Comparison of ENCODE assay signal across 7 cellular contexts in the genomic region with DNA sequence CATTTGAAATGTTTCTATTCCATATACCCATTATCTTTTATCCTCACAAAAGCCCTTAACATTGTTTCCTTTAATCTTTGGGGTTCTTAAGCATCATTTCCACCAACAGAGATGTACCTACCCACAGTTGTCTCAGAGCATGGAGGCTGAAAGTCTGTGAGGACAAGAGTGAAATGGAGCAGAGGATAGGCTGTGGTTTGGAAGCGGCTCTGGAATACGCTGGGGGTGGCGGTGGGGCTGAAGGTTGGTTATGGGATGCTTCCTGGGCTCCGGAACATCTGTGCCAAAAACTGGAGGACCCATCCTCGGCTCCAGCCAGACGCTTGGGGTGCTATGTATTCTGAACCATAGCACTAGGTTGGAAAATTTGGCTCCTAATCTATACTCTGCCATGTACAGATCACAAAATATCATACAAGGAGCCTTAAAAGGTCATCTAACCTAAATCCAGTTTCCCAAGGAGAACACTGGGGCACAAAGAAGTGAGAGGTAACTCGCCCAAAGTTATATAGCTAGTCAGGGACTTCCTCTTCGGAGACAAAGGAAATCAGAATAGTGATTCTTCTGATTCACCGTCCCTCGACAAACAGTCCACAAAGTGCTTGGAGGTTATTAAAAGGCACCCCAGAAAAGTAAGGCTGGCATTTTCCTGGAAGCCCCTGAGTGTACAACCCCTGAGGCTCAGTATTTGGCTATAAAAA. TPM values are rescaled to one million over a fixed set of nuclear protein-coding genes. Genes with fewer than 3 reads are reported as not detected.
DNase-seq lines count a peak whose midpoint lies in the region; ATAC-seq and TF ChIP-seq lines count a peak whose summit lies in the region.

No MANE protein-coding gene starts in this region.

- H3K4me3 ChIP-seq in HUES48 (ENCODE audit: low read depth, low read length) (peak overlapping the region; percentile 94), iPS-18c (ENCODE audit: insufficient read depth, low read depth, low read length) (peak overlapping the region; percentile 66; the same call in 1 of the 2 replicates)

- H3K4me1 Mint-ChIP-seq in activated CD8-positive, alpha-beta T cell treated with anti-CD3 and anti-CD28 coated beads for 36 hours (ENCODE audit: low read depth) = peaks cover 24% of the 10 kb centered on the region
- peaks cover 17 to 37% of the 10 kb centered on the region in 2 donors for H3K4me1 Mint-ChIP-seq in stimulated activated naive B cell treated with anti-CD40 and anti-IgM and Interleukin-4, amounts not matched to agents 10 μg/mL and 1 μg/mL and 100 μg/mL, for 72 hours

- CTCF ChIA-PET in activated CD8-positive, alpha-beta T cell treated with anti-CD3 and anti-CD28 coated beads for 36 hours (lab: Charles Lee) = interaction anchor here (1.0 to 7.1 kb wide), 10 partner anchors 9 to 179 kb away, joined by 3 to 78 read pairs (median 4); a partner anchor contains a TSS

- H3K9ac ChIP-seq in HUES48 (ENCODE audit: low read depth, low read length) = no peak overlapping the region

- H3K36me3 Mint-ChIP-seq in activated CD8-positive, alpha-beta T cell treated with anti-CD3 and anti-CD28 coated beads for 36 hours (ENCODE audit: low read depth) = peaks cover 39% of the 10 kb centered on the region
- H3K36me3 Mint-ChIP-seq in stimulated activated naive B cell treated with anti-CD40 and anti-IgM and Interleukin-4, amounts not matched to agents 10 μg/mL and 1 μg/mL and 100 μg/mL, for 72 hours = peaks cover 12 to 25% of the 10 kb centered on the region in 2 donors

- H3K36me3 ChIP-seq in HUES48 (ENCODE audit: control insufficient read depth, insufficient read depth, low read length) = no peaks in the 10 kb centered on the region

- H3K27me3 Mint-ChIP-seq in activated CD8-positive, alpha-beta T cell treated with anti-CD3 and anti-CD28 coated beads for 36 hours = peaks cover 4% of the 10 kb centered on the region
- no peaks in the 10 kb centered on the region for H3K27me3 Mint-ChIP-seq in stimulated activated naive B cell treated with anti-CD40 and anti-IgM and Interleukin-4, amounts not matched to agents 10 μg/mL and 1 μg/mL and 100 μg/mL, for 72 hours

- peak overlapping the region; percentile 92 for H3K4me3 Mint-ChIP-seq in activated CD8-positive, alpha-beta T cell treated with anti-CD3 and anti-CD28 coated beads for 36 hours
- H3K4me3 Mint-ChIP-seq in stimulated activated naive B cell treated with anti-CD40 and anti-IgM and Interleukin-4, amounts not matched to agents 10 μg/mL and 1 μg/mL and 100 μg/mL, for 72 hours = peak overlapping the region; percentile 98

- ATAC-seq in activated CD8-positive, alpha-beta T cell treated with anti-CD3 and anti-CD28 coated beads for 36 hours = no peak
- no peak for ATAC-seq in stimulated activated naive B cell treated with anti-CD40 and anti-IgM and Interleukin-4, amounts not matched to agents 10 μg/mL and 1 μg/mL and 100 μg/mL, for 72 hours (replicated peaks)

- TF ChIP-seq CTCF in activated CD8-positive, alpha-beta T cell treated with anti-CD3 and anti-CD28 coated beads for 36 hours (IDR thresholded peaks at IDR 0.05) = no peak

- H3K27me3 ChIP-seq in HUES48 (ENCODE audit: control insufficient read depth, insufficient read depth, low read length) = peaks cover 70% of the 10 kb centered on the region

- H3K9me3 Mint-ChIP-seq in activated CD8-positive, alpha-beta T cell treated with anti-CD3 and anti-CD28 coated beads for 36 hours = no peaks in the 10 kb centered on the region
- no peaks in the 10 kb centered on the region for H3K9me3 Mint-ChIP-seq in stimulated activated naive B cell treated with anti-CD40 and anti-IgM and Interleukin-4, amounts not matched to agents 10 μg/mL and 1 μg/mL and 100 μg/mL, for 72 hours

- POLR2A ChIA-PET in activated CD8-positive, alpha-beta T cell treated with anti-CD3 and anti-CD28 coated beads for 36 hours (lab: Charles Lee) = interaction anchor here (1.3 to 6.5 kb wide), 5 partner anchors 10 to 20 kb away, joined by 3 to 139 read pairs (median 23); a partner anchor contains a TSS

- 0 out of 2 replicates have a peak, but pooled peaks cover 4% of the 10 kb centered on the region for H3K4me1 ChIP-seq in HUES48 (ENCODE audit: control insufficient read depth, insufficient read depth, low read length)

- no peak overlapping the region for H3K27ac ChIP-seq in HUES48 (ENCODE audit: low read depth, low read length)

- no peak for DNase-seq in activated CD8-positive, alpha-beta T cell treated with anti-CD3 and anti-CD28 coated beads for 36 hours
- no peak for DNase-seq in stimulated activated naive B cell treated with anti-CD40 and anti-IgM and Interleukin-4, amounts not matched to agents 10 μg/mL and 1 μg/mL and 100 μg/mL, for 72 hours
- DNase-seq in AG20443 (ENCODE audit: low spot score) (no peak), NCI-H345 (lab: John Stamatoyannopoulos, UW) (no peak), GM03348 (ENCODE audit: low spot score) (no peak)

- intact Hi-C loops in activated CD8-positive, alpha-beta T cell treated with anti-CD3 and anti-CD28 coated beads for 36 hours (cut with micrococcal nuclease) = loop anchor here (2.0 to 5.0 kb wide), 2 partner anchors 21 to 178 kb away; a partner anchor contains a TSS

- H3K9me3 ChIP-seq in HUES48 (ENCODE audit: control insufficient read depth, insufficient read depth, low read length) (no peaks in the 10 kb centered on the region), iPS-18c (ENCODE audit: control insufficient read depth, insufficient read depth, low read length) (peaks cover 2% of the 10 kb centered on the region)

- peak overlapping the region; percentile 93 for H3K27ac Mint-ChIP-seq in activated CD8-positive, alpha-beta T cell treated with anti-CD3 and anti-CD28 coated beads for 36 hours
- peak overlapping the region; percentile 99 for H3K27ac Mint-ChIP-seq in stimulated activated naive B cell treated with anti-CD40 and anti-IgM and Interleukin-4, amounts not matched to agents 10 μg/mL and 1 μg/mL and 100 μg/mL, for 72 hours

RNA-seq across cellular contexts. Expression of a gene that starts 2.5 kb away (rescaled TPM):
- total RNA-seq in activated CD8-positive, alpha-beta T cell treated with anti-CD3 and anti-CD28 coated beads for 36 hours = 10 to 100 TPM; 43.9 to 47.9 TPM

RNA-seq across cellular contexts. Expression of a gene that starts 6.5 kb away (rescaled TPM):
- total RNA-seq in activated CD8-positive, alpha-beta T cell treated with anti-CD3 and anti-CD28 coated beads for 36 hours = 1 to 10 TPM; 1.1 to 1.3 TPM

RNA-seq across cellular contexts. Expression of a gene that starts 14.2 kb away (rescaled TPM):
- 10 to 100 TPM; 10.9 to 11.8 TPM for total RNA-seq in activated CD8-positive, alpha-beta T cell treated with anti-CD3 and anti-CD28 coated beads for 36 hours

RNA-seq across cellular contexts. Expression of a gene that starts 21.1 kb away (rescaled TPM):
- total RNA-seq in activated CD8-positive, alpha-beta T cell treated with anti-CD3 and anti-CD28 coated beads for 36 hours = 100 to 1,000 TPM; 258 to 260 TPM

RNA-seq across cellular contexts. Expression of a gene that starts 52.6 kb away (rescaled TPM):
- total RNA-seq in activated CD8-positive, alpha-beta T cell treated with anti-CD3 and anti-CD28 coated beads for 36 hours = 1 to 10 TPM; 2.3 TPM
